ENCODE assay signal across 26 cellular contexts in the genomic region with DNA sequence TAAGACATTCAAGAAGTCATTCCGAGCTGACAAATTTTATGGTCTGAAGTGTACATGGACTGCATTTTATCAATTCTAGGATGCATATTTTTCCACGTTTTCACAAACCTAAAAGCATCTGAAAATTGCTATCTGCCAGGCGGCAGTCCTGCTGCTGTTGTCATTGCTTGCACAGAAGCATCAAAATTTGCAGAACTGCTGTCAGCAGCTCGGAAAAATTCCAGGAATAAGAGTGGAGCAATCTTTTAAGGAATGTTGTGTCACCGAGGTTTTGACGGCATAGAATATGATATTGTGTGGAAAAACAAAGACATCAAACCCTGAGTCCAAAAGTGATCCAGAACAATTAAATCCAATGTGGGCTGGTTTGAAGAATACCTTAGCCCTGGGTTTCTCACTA.
DNase-seq lines count a peak whose midpoint lies in the region; FAIRE-seq and TF ChIP-seq lines count a peak whose summit lies in the region.
"Had no signal": no experiment of that assay in that cellular context is flagged by ENCODE, and none has a peak within 500 bp of the region (broad histone marks: within the 10 kb centered on the region; RNA-seq: fewer than 3 reads in every experiment).

No MANE protein-coding gene starts in this region.

- peaks cover 2% of the 10 kb centered on the region for H3K9me3 Mint-ChIP-seq in activated CD4-positive, alpha-beta memory T cell treated with anti-CD3 and anti-CD28 coated beads, Interleukin-2, amount 10 ng/mL, durations not matched to agents 7 days and 5 days
- H3K9me3 Mint-ChIP-seq: CD8-positive, alpha-beta memory T cell; HFFc6 had no signal

- no peak overlapping the region for H2AFZ ChIP-seq in endothelial cell of umbilical vein (ENCODE audit: low read depth, low read length)
- no peak overlapping the region for H2AFZ ChIP-seq in trophoblast cell (ENCODE audit: insufficient read depth, low read length, poor library complexity)
- H2AFZ ChIP-seq in Karpas-422 (ENCODE audit: low read length): no peak overlapping the region

- intact Hi-C loops in endothelial cell of umbilical vein (cut with micrococcal nuclease): no loop called here

- H4K91ac ChIP-seq in trophoblast cell (ENCODE audit: low read depth, low read length): no peak overlapping the region

- TF ChIP-seq CTCF in brain microvascular endothelial cell (IDR thresholded peaks at IDR 0.05; ENCODE audit: low read depth, low read length, missing control alignments): no peak
- TF ChIP-seq CTCF in endothelial cell of umbilical vein (IDR thresholded peaks at IDR 0.05; ENCODE audit: extremely low read depth in 1 of 2, insufficient read depth in 1 of 2, low read depth in 1 of 2, low read length in 2 of 2): no peak

- H4K12ac ChIP-seq in trophoblast cell (ENCODE audit: low read depth, low read length): no peak overlapping the region

- H3K14ac ChIP-seq in trophoblast cell (ENCODE audit: low read length): no peak overlapping the region

- no peaks in the 10 kb centered on the region for H3K36me3 ChIP-seq in brain microvascular endothelial cell (replicated peaks)
- H3K36me3 ChIP-seq in endothelial cell of umbilical vein (ENCODE audit: control insufficient read depth in 2 of 2, extremely low read depth in 1 of 2, insufficient read depth in 2 of 2, low read length in 2 of 2): no peaks in the 10 kb centered on the region
- H3K36me3 ChIP-seq in mesendoderm (ENCODE audit: control insufficient read depth, insufficient read depth, low read length): no peaks in the 10 kb centered on the region
- no peaks in the 10 kb centered on the region for H3K36me3 ChIP-seq in trophoblast cell (ENCODE audit: control insufficient read depth in 1 of 2, insufficient read depth in 2 of 2, low read length in 2 of 2)
- H3K36me3 ChIP-seq in Karpas-422 (ENCODE audit: insufficient read depth, low read length): peaks cover 18% of the 10 kb centered on the region; the same call in 1 of the 2 replicates
- H3K36me3 ChIP-seq: HAP-1 had no signal

- H3K18ac ChIP-seq in mesendoderm (ENCODE audit: low read length) (no peak overlapping the region), trophoblast cell (ENCODE audit: low read length) (no peak overlapping the region)

- CTCF ChIA-PET in endothelial cell of umbilical vein (lab: Charles Lee): no interaction called here
- CTCF ChIA-PET in activated CD4-positive, alpha-beta memory T cell treated with anti-CD3 and anti-CD28 coated beads, Interleukin-2, amount 10 ng/mL, durations not matched to agents 7 days and 5 days (lab: Charles Lee): no interaction called here

- no peak for TF ChIP-seq POLR2A in endothelial cell of umbilical vein (IDR thresholded peaks at IDR 0.05; ENCODE audit: low read depth, low read length)

- no peak overlapping the region for H2BK12ac ChIP-seq in trophoblast cell (ENCODE audit: low read length)

- H3K9me3 ChIP-seq in endothelial cell of umbilical vein (replicated peaks; ENCODE audit: control insufficient read depth, insufficient read depth, low read length) (no peaks in the 10 kb centered on the region), trophoblast cell (ENCODE audit: insufficient read depth, low read depth, low read length) (no peaks in the 10 kb centered on the region), Karpas-422 (ENCODE audit: low read length) (no peaks in the 10 kb centered on the region)
- H3K9me3 ChIP-seq: A549, BE2C, HAP-1 had no signal

- H3K4me1 ChIP-seq in endothelial cell of umbilical vein (ENCODE audit: control insufficient read depth, extremely low read depth, insufficient read depth, low read length) (no peaks in the 10 kb centered on the region), mesendoderm (ENCODE audit: control insufficient read depth, low read depth, low read length) (no peaks in the 10 kb centered on the region), trophoblast cell (ENCODE audit: control insufficient read depth in 1 of 2, insufficient read depth in 2 of 2, low read length in 2 of 2) (peaks cover 0 to 2% of the 10 kb centered on the region in 2 experiments), Karpas-422 (ENCODE audit: low read length) (no peaks in the 10 kb centered on the region)
- H3K4me1 ChIP-seq: A549; BLaER1 treated with 17β-estradiol and CSF1 and Interleukin-3, amounts not matched to agents 10 nM and 100 nM had no signal

- H3K9me2 ChIP-seq in Karpas-422 (replicated peaks; ENCODE audit: insufficient read depth, low read length): no peaks in the 10 kb centered on the region

- no peak overlapping the region for H3K27ac ChIP-seq in brain microvascular endothelial cell
- no peak overlapping the region for H3K27ac ChIP-seq in endothelial cell of umbilical vein (ENCODE audit: insufficient read depth, low read depth, low read length)
- H3K27ac ChIP-seq in mesendoderm (ENCODE audit: low read depth, low read length): no peak overlapping the region
- no peak overlapping the region for H3K27ac ChIP-seq in trophoblast cell (ENCODE audit: low read depth, low read length)
- no peak overlapping the region for H3K27ac ChIP-seq in Karpas-422 (ENCODE audit: low read length)
- H3K27ac ChIP-seq: A549; BLaER1 treated with 17β-estradiol and CSF1 and Interleukin-3, amounts not matched to agents 10 nM and 100 nM had no signal

- peaks cover 12% of the 10 kb centered on the region for H3K79me2 ChIP-seq in endothelial cell of umbilical vein (ENCODE audit: control insufficient read depth, insufficient read depth, low read length)
- no peaks in the 10 kb centered on the region for H3K79me2 ChIP-seq in mesendoderm (ENCODE audit: control insufficient read depth, insufficient read depth, low read length)
- no peaks in the 10 kb centered on the region for H3K79me2 ChIP-seq in trophoblast cell (ENCODE audit: control insufficient read depth, insufficient read depth, low read length, poor library complexity)
- peaks cover 89% of the 10 kb centered on the region for H3K79me2 ChIP-seq in Karpas-422 (ENCODE audit: low read length)

- H4K8ac ChIP-seq in mesendoderm (ENCODE audit: low read depth, low read length) (no peak overlapping the region), trophoblast cell (ENCODE audit: low read depth, low read length) (no peak overlapping the region)

- no peak overlapping the region for H3K56ac ChIP-seq in mesendoderm (ENCODE audit: low read length)

- no peak overlapping the region for H4K5ac ChIP-seq in mesendoderm (ENCODE audit: low read length)

- H3K23ac ChIP-seq in mesendoderm (ENCODE audit: low read length) (no peak overlapping the region), trophoblast cell (ENCODE audit: low read length) (no peak overlapping the region)

- dilution Hi-C loops in endothelial cell of umbilical vein (cut with MboI; ENCODE audit: extremely low pct_ligation_motif_present, low sequenced_read_pairs): no loop called here

- H3K4me3 ChIP-seq in brain microvascular endothelial cell (ENCODE audit: low read depth, low read length) (no peak overlapping the region), endothelial cell of umbilical vein (replicated peaks in 1 of 3; ENCODE audit: insufficient read depth in 1 of 3, low read depth in 1 of 3, low read length in 3 of 3) (no peak overlapping the region), mesendoderm (ENCODE audit: low read length) (no peak overlapping the region), trophoblast cell (ENCODE audit: low read depth, low read length) (no peak overlapping the region), Karpas-422 (ENCODE audit: low read length) (no peak overlapping the region)
- H3K4me3 ChIP-seq: A549; BLaER1 treated with 17β-estradiol and CSF1 and Interleukin-3, amounts not matched to agents 10 nM and 100 nM; GM12878; HAP-1 had no signal

- H2AK5ac ChIP-seq in mesendoderm (ENCODE audit: low read length) (no peak overlapping the region), trophoblast cell (ENCODE audit: low read length) (no peak overlapping the region)

- H3K9ac ChIP-seq in endothelial cell of umbilical vein (replicated peaks; ENCODE audit: extremely low read depth, insufficient read depth, low read length): no peak overlapping the region
- no peak overlapping the region for H3K9ac ChIP-seq in mesendoderm (ENCODE audit: low read length)
- no peak overlapping the region for H3K9ac ChIP-seq in trophoblast cell (ENCODE audit: low read length)
- no peak overlapping the region for H3K9ac ChIP-seq in Karpas-422 (ENCODE audit: low read length)
- H3K9ac ChIP-seq: BLaER1 treated with 17β-estradiol and CSF1 and Interleukin-3, amounts not matched to agents 10 nM and 100 nM had no signal

- H2BK5ac ChIP-seq in mesendoderm (ENCODE audit: low read length): no peak overlapping the region
- no peak overlapping the region for H2BK5ac ChIP-seq in trophoblast cell (ENCODE audit: low read depth, low read length, poor library complexity)

- no peaks in the 10 kb centered on the region for H3K27me3 Mint-ChIP-seq in activated CD4-positive, alpha-beta memory T cell treated with anti-CD3 and anti-CD28 coated beads, Interleukin-2, amount 10 ng/mL, durations not matched to agents 7 days and 5 days
- H3K27me3 Mint-ChIP-seq: CD4-positive, alpha-beta T cell had no signal

- peaks cover 4% of the 10 kb centered on the region for H3K36me3 Mint-ChIP-seq in activated CD4-positive, alpha-beta memory T cell treated with anti-CD3 and anti-CD28 coated beads, Interleukin-2, amount 10 ng/mL, durations not matched to agents 7 days and 5 days (ENCODE audit: low read depth)

- H3K79me1 ChIP-seq in mesendoderm (ENCODE audit: low read length): peaks cover 4% of the 10 kb centered on the region
- H3K79me1 ChIP-seq in trophoblast cell (ENCODE audit: low read length): no peaks in the 10 kb centered on the region

- H2BK15ac ChIP-seq in mesendoderm (replicated peaks; ENCODE audit: low read depth): no peak overlapping the region

- H3K4ac ChIP-seq in mesendoderm (ENCODE audit: low read depth, low read length): no peak overlapping the region
- H3K4ac ChIP-seq in trophoblast cell (ENCODE audit: low read depth, low read length): no peak overlapping the region

- H3K4me2 ChIP-seq in endothelial cell of umbilical vein (ENCODE audit: insufficient read depth, low read length): no peak overlapping the region
- no peak overlapping the region for H3K4me2 ChIP-seq in mesendoderm (ENCODE audit: low read length)
- H3K4me2 ChIP-seq in trophoblast cell (ENCODE audit: low read length): no peak overlapping the region
- H3K4me2 ChIP-seq in Karpas-422 (ENCODE audit: low read depth, low read length, poor library complexity, severe bottlenecking): no peak overlapping the region
- H3K4me2 ChIP-seq: A549; BLaER1 treated with 17β-estradiol and CSF1 and Interleukin-3, amounts not matched to agents 10 nM and 100 nM had no signal

- WGBS in mesendoderm (ENCODE audit: extremely low coverage, insufficient coverage, low lambda C conversion rate): no CpG with 5 or more reads among the region's 6 CpGs
- WGBS in trophoblast cell (ENCODE audit: extremely low coverage, insufficient coverage, insufficient read length): no CpG with 5 or more reads among the region's 6 CpGs

- H3K9me1 ChIP-seq in endothelial cell of umbilical vein (replicated peaks; ENCODE audit: control insufficient read depth, extremely low read depth, insufficient read depth, low read length): no peaks in the 10 kb centered on the region

- H4K20me1 ChIP-seq in endothelial cell of umbilical vein (replicated peaks; ENCODE audit: control insufficient read depth, extremely low read depth, insufficient read depth, low read length) (no peaks in the 10 kb centered on the region), Karpas-422 (ENCODE audit: insufficient read depth, low read depth, low read length) (no peaks in the 10 kb centered on the region)

- POLR2A ChIA-PET in endothelial cell of umbilical vein (lab: Charles Lee): no interaction called here
- POLR2A ChIA-PET in activated CD4-positive, alpha-beta memory T cell treated with anti-CD3 and anti-CD28 coated beads, Interleukin-2, amount 10 ng/mL, durations not matched to agents 7 days and 5 days (lab: Charles Lee): no interaction called here

- H3K27ac Mint-ChIP-seq in activated CD4-positive, alpha-beta memory T cell treated with anti-CD3 and anti-CD28 coated beads, Interleukin-2, amount 10 ng/mL, durations not matched to agents 7 days and 5 days: no peak overlapping the region
- H3K27ac Mint-ChIP-seq: CD14-positive monocyte; CD4-positive, alpha-beta T cell; CD8-positive, alpha-beta memory T cell; HFFc6 had no signal

- no peak overlapping the region for H3K4me3 Mint-ChIP-seq in activated CD4-positive, alpha-beta memory T cell treated with anti-CD3 and anti-CD28 coated beads, Interleukin-2, amount 10 ng/mL, durations not matched to agents 7 days and 5 days
- H3K4me3 Mint-ChIP-seq: CD14-positive monocyte; CD4-positive, alpha-beta T cell; CD8-positive, alpha-beta memory T cell; HFFc6 had no signal

- no TSS peak for BruUV-seq in endothelial cell of umbilical vein (replicated peaks; lab: Mats Ljungman, UMichigan)

- no peaks in the 10 kb centered on the region for H3K27me3 ChIP-seq in brain microvascular endothelial cell (replicated peaks)
- H3K27me3 ChIP-seq in endothelial cell of umbilical vein (ENCODE audit: control insufficient read depth in 2 of 2, insufficient read depth in 2 of 2, low read length in 2 of 2): no peaks in the 10 kb centered on the region
- H3K27me3 ChIP-seq in mesendoderm (ENCODE audit: insufficient read depth, low read length, poor library complexity): no peaks in the 10 kb centered on the region
- H3K27me3 ChIP-seq in trophoblast cell (ENCODE audit: insufficient read depth, low read length): no peaks in the 10 kb centered on the region
- no peaks in the 10 kb centered on the region for H3K27me3 ChIP-seq in Karpas-422 (ENCODE audit: low read length)
- H3K27me3 ChIP-seq: BE2C; BLaER1 treated with 17β-estradiol and CSF1 and Interleukin-3, amounts not matched to agents 10 nM and 100 nM had no signal

- FAIRE-seq in endothelial cell of umbilical vein (lab: Jason Lieb, UNC) (peak; percentile 33), RCC 7860 (lab: Jason Lieb, UNC) (no peak)
- FAIRE-seq: A549, D721Med, GM12878, H54 had no signal

- DNase-seq in brain microvascular endothelial cell: peak; percentile 27
- DNase-seq in endothelial cell of umbilical vein (ENCODE audit: low read depth, low spot score): no peak
- no peak for DNase-seq in mesendoderm
- DNase-seq in trophoblast cell: peak; percentile 61 to 93
- DNase-seq in activated CD4-positive, alpha-beta memory T cell treated with anti-CD3 and anti-CD28 coated beads, Interleukin-2, amount 10 ng/mL, durations not matched to agents 7 days and 5 days: no peak
- DNase-seq in Karpas-422: no peak
- no peak for DNase-seq in RCC 7860 (ENCODE audit: low spot score)
- DNase-seq: 8988T; ACHN; AML-193; BE2C; CD4-positive, alpha-beta T cell; CD8-positive, alpha-beta memory T cell; DMS 273 treated with DMSO at 0.1 percent for 48 hours; DMS79; EL; GDM1; GOT3; HFFc6 had no signal

- H3K4me1 Mint-ChIP-seq in activated CD4-positive, alpha-beta memory T cell treated with anti-CD3 and anti-CD28 coated beads, Interleukin-2, amount 10 ng/mL, durations not matched to agents 7 days and 5 days: no peaks in the 10 kb centered on the region

- in situ Hi-C loops in brain microvascular endothelial cell (cut with HindIII; ENCODE audit: low pct_ligation_motif_present, low sequenced_read_pairs): no loop called here

- H2BK120ac ChIP-seq in mesendoderm (ENCODE audit: low read depth, low read length): peak overlapping the region; percentile 73
- no peak overlapping the region for H2BK120ac ChIP-seq in trophoblast cell (ENCODE audit: insufficient read depth, low read length, poor library complexity)

Comparison
In these comparisons a context has a peak if more than half of its experiments do, and no peak if none do; other contexts are left out.
1. DNase-seq: peak in brain microvascular endothelial cell (single experiment) and trophoblast cell (2 of 2); none in endothelial cell of umbilical vein (single experiment), mesendoderm (single experiment), activated CD4-positive, alpha-beta memory T cell treated with anti-CD3 and anti-CD28 coated beads, Interleukin-2, amount 10 ng/mL, durations not matched to agents 7 days and 5 days (single experiment), Karpas-422 (single experiment) and RCC 7860 (single experiment).